In the genomic region with DNA sequence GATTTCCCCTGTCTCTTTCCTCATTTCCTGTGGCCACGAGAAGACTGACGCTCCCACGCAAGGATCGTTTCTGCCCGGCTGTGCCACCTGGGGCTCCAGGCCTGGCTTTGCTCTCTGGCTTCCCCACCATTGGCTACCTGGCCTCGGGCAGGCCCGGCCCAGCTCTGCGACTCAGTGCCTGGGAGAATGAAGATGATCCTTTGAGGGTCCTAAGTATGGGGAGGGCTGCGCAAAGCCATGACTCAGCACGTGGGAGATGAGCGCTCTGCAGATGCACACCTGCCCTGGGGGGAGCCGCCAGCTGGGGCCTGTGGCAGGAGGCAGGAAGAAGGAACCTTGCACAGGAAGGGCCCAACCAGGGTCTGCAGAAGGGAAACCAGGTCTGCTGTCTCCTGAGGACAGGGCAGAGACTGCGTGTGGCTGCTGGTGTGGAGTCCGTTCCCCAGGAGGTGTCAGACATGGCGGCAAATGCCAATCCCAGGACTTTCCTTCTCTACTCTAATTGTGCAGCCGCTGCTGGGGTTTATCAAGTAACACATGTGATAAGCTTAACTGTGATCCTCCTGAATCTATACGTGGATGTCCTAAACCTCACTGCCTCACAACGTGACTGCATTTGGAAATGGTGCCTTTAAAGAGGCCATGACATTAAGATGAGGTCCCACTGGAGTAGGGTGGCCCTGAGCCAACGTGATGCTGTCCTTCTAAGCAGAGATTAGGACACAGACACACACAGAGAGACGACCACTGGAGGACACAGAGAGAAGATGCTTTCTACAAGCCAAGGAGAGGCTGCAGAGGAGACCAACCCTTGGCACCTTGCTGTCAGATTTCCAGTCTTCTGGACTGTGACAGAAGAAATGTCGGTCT, we compare ENCODE assay signal across 9 cellular contexts. TPM values are rescaled to one million over a fixed set of nuclear protein-coding genes. Genes with fewer than 3 reads are reported as not detected.
DNase-seq lines count a peak whose midpoint lies in the region; ATAC-seq and TF ChIP-seq lines count a peak whose summit lies in the region.
"Had no signal": no experiment of that assay in that cellular context is flagged by ENCODE, and none has a peak within 500 bp of the region (broad histone marks: within the 10 kb centered on the region; RNA-seq: fewer than 3 reads in every experiment).

No MANE protein-coding gene starts in this region.

- peak; percentile 37 for DNase-seq in stimulated activated CD4-positive, alpha-beta T cell treated with anti-CD3 and anti-CD28 coated beads, Interleukin-15, amount 100 ng/mL, for 24 hours
- no peak for DNase-seq in stimulated activated CD4-positive, alpha-beta T cell treated with anti-CD3 and anti-CD28 coated beads, Interleukin-1b, Interleukin-23, amount 100 ng/mL, for 48 hours
- DNase-seq in Peyer's patch = peak in 2 of 3 donors; percentile 74 to 77
- peak in 2 of 3 experiments; percentile 29 to 47 for DNase-seq in effector memory CD8-positive, alpha-beta T cell
- no peak for DNase-seq in uterus
- no peak for DNase-seq in NCI-H128 (lab: John Stamatoyannopoulos, UW; ENCODE audit: unreplicated experiment)
- no peak for DNase-seq in putamen (ENCODE audit: low spot score)
- DNase-seq: Caco-2 had no signal

- no peak for TF ChIP-seq CTCF in Peyer's patch (IDR thresholded peaks at IDR 0.05)
- TF ChIP-seq CTCF in uterus (IDR thresholded peaks at IDR 0.05) = no peak

- H3K9me3 Mint-ChIP-seq in effector memory CD8-positive, alpha-beta T cell = no peaks in the 10 kb centered on the region

- H3K4me1 ChIP-seq in Peyer's patch (peaks cover 0 to 74% (median 38%) of the 10 kb centered on the region in 4 donors), uterus (peaks cover 11 to 34% of the 10 kb centered on the region in 2 donors)
- H3K4me1 ChIP-seq: Caco-2 had no signal

- peak; percentile 34 for ATAC-seq in effector memory CD8-positive, alpha-beta T cell (replicated peaks)
- no peak for ATAC-seq in HG02610 (IDR thresholded peaks at IDR 0.05; ENCODE audit: unreplicated experiment)

- no peak overlapping the region for H3K4me3 ChIP-seq in Peyer's patch
- no peak overlapping the region for H3K4me3 ChIP-seq in uterus

- H3K27ac ChIP-seq in Peyer's patch (peak overlapping the region in 3 of 4 donors; percentile 9 to 74 (median 15)), uterus (peak overlapping the region; percentile 90 to 97)

- H3K36me3 Mint-ChIP-seq in effector memory CD8-positive, alpha-beta T cell (ENCODE audit: insufficient read depth) = peaks cover 87% of the 10 kb centered on the region

- no peak for TF ChIP-seq POLR2A in Peyer's patch (IDR thresholded peaks at IDR 0.05)
- no peak for TF ChIP-seq POLR2A in uterus (IDR thresholded peaks at IDR 0.05)

- intact Hi-C loops in uterus (cut with DNase I; ENCODE audit: low total_unique reads) = no loop called here

- H3K27me3 ChIP-seq in Peyer's patch (no peaks in the 10 kb centered on the region), uterus (no peaks in the 10 kb centered on the region)

- no peaks in the 10 kb centered on the region for H3K27me3 Mint-ChIP-seq in effector memory CD8-positive, alpha-beta T cell

- H3K9me3 ChIP-seq in Peyer's patch = no peaks in the 10 kb centered on the region
- no peaks in the 10 kb centered on the region for H3K9me3 ChIP-seq in uterus
- H3K9me3 ChIP-seq: Caco-2 had no signal

- peaks cover 0 to 27% (median 0%) of the 10 kb centered on the region in 3 donors for H3K36me3 ChIP-seq in Peyer's patch
- no peaks in the 10 kb centered on the region for H3K36me3 ChIP-seq in uterus

- H3K27ac Mint-ChIP-seq in effector memory CD8-positive, alpha-beta T cell = peak overlapping the region; percentile 98

- H3K4me3 Mint-ChIP-seq in effector memory CD8-positive, alpha-beta T cell = peak overlapping the region; percentile 78 to 82

- H3K4me1 Mint-ChIP-seq in effector memory CD8-positive, alpha-beta T cell (ENCODE audit: low read depth in 2 of 2) = peaks cover 67 to 82% of the 10 kb centered on the region in 2 donors

RNA-seq across cellular contexts. Expression of a gene that starts 32.8 kb away (rescaled TPM):
- total RNA-seq in Peyer's patch = 10 to 100 TPM; 40.9 to 67.7 (median 51.8) TPM
- 10 to 100 TPM; 12.1 to 52.2 (median 19.8) TPM for total RNA-seq in uterus

Comparison
In these comparisons a context has a peak if more than half of its experiments do, and no peak if none do; other contexts are left out.
1. DNase-seq: peak in stimulated activated CD4-positive, alpha-beta T cell treated with anti-CD3 and anti-CD28 coated beads, Interleukin-15, amount 100 ng/mL, for 24 hours (single experiment), Peyer's patch (2 of 3) and effector memory CD8-positive, alpha-beta T cell (2 of 3); none in stimulated activated CD4-positive, alpha-beta T cell treated with anti-CD3 and anti-CD28 coated beads, Interleukin-1b, Interleukin-23, amount 100 ng/mL, for 48 hours (single experiment), uterus (0 of 2), NCI-H128 (single experiment) and putamen (single experiment).